9 cellular contexts compared by ENCODE assay signal in the genomic region with DNA sequence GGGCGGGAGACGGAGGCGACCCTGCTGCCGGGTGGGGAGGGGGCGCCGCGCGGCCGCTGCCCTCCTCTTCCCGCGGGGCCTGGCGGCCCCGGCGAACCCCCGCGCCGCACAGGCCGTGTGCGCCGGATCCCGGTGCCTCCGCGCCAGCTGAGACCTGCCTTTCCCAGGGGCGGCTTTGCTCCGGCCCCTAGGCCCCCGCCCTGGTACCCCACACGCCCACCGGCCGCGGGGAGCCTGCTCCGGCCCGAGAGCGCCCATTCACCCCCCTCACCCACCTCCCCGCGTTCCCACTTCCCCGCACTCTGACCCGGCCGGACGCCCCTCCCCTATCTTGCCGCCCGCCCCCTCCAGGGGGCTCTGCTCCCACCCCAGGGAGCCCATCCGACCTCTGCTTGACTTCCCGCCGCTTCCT. TPM values are rescaled to one million over a fixed set of nuclear protein-coding genes. Genes with fewer than 3 reads are reported as not detected.
A peak's percentile ranks its signal among the peaks of the same experiment; 100 is the strongest.
DNase-seq lines count a peak whose midpoint lies in the region; ATAC-seq, FAIRE-seq and TF ChIP-seq lines count a peak whose summit lies in the region.
"Had no signal": no experiment of that assay in that cellular context is flagged by ENCODE, and none has a peak within 500 bp of the region (broad histone marks: within the 10 kb centered on the region; RNA-seq: fewer than 3 reads in every experiment).

No MANE protein-coding gene starts in this region.

- H3F3A ChIP-seq in PC-9 (ENCODE audit: insufficient read depth, low read depth) = peaks cover 5% of the 10 kb centered on the region; the same call in 1 of the 2 replicates

- no peaks in the 10 kb centered on the region for H4K20me1 ChIP-seq in PC-9 (ENCODE audit: insufficient read depth)

- no peaks in the 10 kb centered on the region for H3K79me2 ChIP-seq in PC-9 (ENCODE audit: low read depth)

- no peak for TF ChIP-seq CTCF in Calu3 (IDR thresholded peaks at IDR 0.05; ENCODE audit: unreplicated experiment)
- no peak for TF ChIP-seq CTCF in progenitor cell of endocrine pancreas (IDR thresholded peaks at IDR 0.05; ENCODE audit: unreplicated experiment)
- no peak for TF ChIP-seq CTCF in PC-9 (conservative IDR thresholded peaks at IDR 0.05)

- H3K27me3 Mint-ChIP-seq in Calu3 (ENCODE audit: unreplicated experiment) (peaks cover 73% of the 10 kb centered on the region), progenitor cell of endocrine pancreas (peaks cover 85% of the 10 kb centered on the region)
- H3K27me3 Mint-ChIP-seq in effector memory CD8-positive, alpha-beta T cell = peaks cover 6 to 66% of the 10 kb centered on the region in 2 donors

- peak; percentile 6 for ATAC-seq in effector memory CD8-positive, alpha-beta T cell (replicated peaks)

- no peak overlapping the region for H3K27ac ChIP-seq in HUES64 (ENCODE audit: low read depth, low read length)
- H3K27ac ChIP-seq in small intestine (ENCODE audit: low read depth in 1 of 2, low read length in 1 of 2) = no peak overlapping the region
- no peak overlapping the region for H3K27ac ChIP-seq in PC-9

- WGBS in HUES64 = 2% methylated on average over 44 of the region's 44 CpGs
- WGBS in small intestine, 3 donors = 0 to 2% (median 0%) methylated on average over 11 to 44 of the region's 44 CpGs

- no peak for DNase-seq in Calu3
- no peak for DNase-seq in effector memory CD8-positive, alpha-beta T cell
- DNase-seq in progenitor cell of endocrine pancreas (ENCODE audit: low spot score, unreplicated experiment) = no peak
- no peak for DNase-seq in NCI-H146 (lab: John Stamatoyannopoulos, UW)
- DNase-seq in small intestine = no peak
- no peak for DNase-seq in SKM-1 (lab: John Stamatoyannopoulos, UW; ENCODE audit: unreplicated experiment)
- no peak for DNase-seq in PC-9
- DNase-seq: GF-D8 had no signal

- no peaks in the 10 kb centered on the region for H3K36me3 ChIP-seq in HUES64 (ENCODE audit: insufficient read depth, low read length)
- H3K36me3 ChIP-seq in small intestine (ENCODE audit: control insufficient read depth in 2 of 2, insufficient read depth in 2 of 2, low read length in 2 of 2) = no peaks in the 10 kb centered on the region
- no peaks in the 10 kb centered on the region for H3K36me3 ChIP-seq in PC-9 (ENCODE audit: low read depth)

- no peak overlapping the region for H3K27ac Mint-ChIP-seq in Calu3 (ENCODE audit: unreplicated experiment)
- peak overlapping the region in 1 of 2 donors; percentile 20 for H3K27ac Mint-ChIP-seq in effector memory CD8-positive, alpha-beta T cell
- no peak overlapping the region for H3K27ac Mint-ChIP-seq in progenitor cell of endocrine pancreas

- H3K4me1 ChIP-seq in HUES64 (ENCODE audit: insufficient read depth, low read length) = no peaks in the 10 kb centered on the region
- peaks cover 0 to 2% of the 10 kb centered on the region in 2 donors for H3K4me1 ChIP-seq in small intestine (ENCODE audit: control insufficient read depth in 2 of 2, insufficient read depth in 1 of 2, low read depth in 1 of 2, low read length in 1 of 2)
- no peaks in the 10 kb centered on the region for H3K4me1 ChIP-seq in PC-9 (replicated peaks; ENCODE audit: insufficient read depth)

- H3K27me3 ChIP-seq in HUES64 (ENCODE audit: insufficient read depth, low read length) (peaks cover 64% of the 10 kb centered on the region), small intestine (ENCODE audit: control insufficient read depth in 2 of 2, insufficient read depth in 2 of 2, low read length in 2 of 2) (peaks cover 14 to 26% of the 10 kb centered on the region in 2 donors), PC-9 (ENCODE audit: insufficient read depth, low read depth) (no peaks in the 10 kb centered on the region)

- no peak for FAIRE-seq in small intestine (lab: Jason Lieb, UNC)

- POLR2A ChIA-PET in PC-9 (lab: Charles Lee; ENCODE audit: unreplicated experiment) = no interaction called here

- no peaks in the 10 kb centered on the region for H3K9me2 ChIP-seq in PC-9 (ENCODE audit: insufficient read depth)

- no peak overlapping the region; the same call in 1 of the 2 replicates for H3K4me2 ChIP-seq in PC-9

- peak overlapping the region; percentile 12; the same call in 1 of the 2 replicates for H3K9ac ChIP-seq in HUES64 (ENCODE audit: low read depth, low read length)

- H3K9me3 Mint-ChIP-seq in Calu3 (ENCODE audit: low read depth, unreplicated experiment) (no peaks in the 10 kb centered on the region), progenitor cell of endocrine pancreas (ENCODE audit: low read depth) (no peaks in the 10 kb centered on the region)
- no peaks in the 10 kb centered on the region for H3K9me3 Mint-ChIP-seq in effector memory CD8-positive, alpha-beta T cell

- no peaks in the 10 kb centered on the region for H3K36me3 Mint-ChIP-seq in Calu3 (ENCODE audit: insufficient read depth, unreplicated experiment)
- H3K36me3 Mint-ChIP-seq in effector memory CD8-positive, alpha-beta T cell (ENCODE audit: insufficient read depth) = peaks cover 4% of the 10 kb centered on the region
- no peaks in the 10 kb centered on the region for H3K36me3 Mint-ChIP-seq in progenitor cell of endocrine pancreas (ENCODE audit: insufficient read depth)

- CTCF ChIA-PET in Calu3 (lab: Charles Lee) = no interaction called here
- CTCF ChIA-PET in PC-9 (lab: Charles Lee) = no interaction called here

- peak overlapping the region; percentile 54 for H3K4me3 Mint-ChIP-seq in Calu3 (ENCODE audit: low read depth, unreplicated experiment)
- H3K4me3 Mint-ChIP-seq in effector memory CD8-positive, alpha-beta T cell = peak overlapping the region; percentile 76 to 81
- peak overlapping the region; percentile 42 for H3K4me3 Mint-ChIP-seq in progenitor cell of endocrine pancreas (ENCODE audit: low read depth)

- peak overlapping the region; percentile 52 for H3K4me3 ChIP-seq in HUES64 (ENCODE audit: low read length)
- H3K4me3 ChIP-seq in small intestine (ENCODE audit: low read depth in 1 of 2, low read length in 2 of 2) = peak overlapping the region in 1 of 2 donors; percentile 48
- no peak overlapping the region for H3K4me3 ChIP-seq in PC-9

- H2AFZ ChIP-seq in PC-9 = no peak overlapping the region

- intact Hi-C loops in Calu3 (cut with micrococcal nuclease; ENCODE audit: unreplicated experiment) (no loop called here), PC-9 (cut with micrococcal nuclease; ENCODE audit: unreplicated experiment) (no loop called here)

- H3K9me3 ChIP-seq in HUES64 (ENCODE audit: insufficient read depth, low read depth, low read length) = no peaks in the 10 kb centered on the region
- no peaks in the 10 kb centered on the region for H3K9me3 ChIP-seq in small intestine (ENCODE audit: control insufficient read depth, low read depth)
- H3K9me3 ChIP-seq in PC-9 (ENCODE audit: insufficient read depth, low read depth) = no peaks in the 10 kb centered on the region

- H3K4me1 Mint-ChIP-seq in Calu3 (ENCODE audit: low read depth, unreplicated experiment) (no peaks in the 10 kb centered on the region), progenitor cell of endocrine pancreas (ENCODE audit: low read depth) (peaks cover 4% of the 10 kb centered on the region)
- H3K4me1 Mint-ChIP-seq in effector memory CD8-positive, alpha-beta T cell (ENCODE audit: low read depth in 2 of 2) = peaks cover 12 to 17% of the 10 kb centered on the region in 2 donors

- BruUV-seq in Calu3 (replicated peaks; lab: Mats Ljungman, UMichigan) (no TSS peak), PC-9 (replicated peaks; lab: Mats Ljungman, UMichigan) (no TSS peak)

RNA-seq across cellular contexts. Expression of gene HTR6, which starts 0.4 kb away (rescaled TPM):
- not detected in 2 replicates for total RNA-seq in Calu3 (2022)
- not detected for polyA plus RNA-seq in HUES64 (2013, experiment 1 of 2)
- polyA plus RNA-seq in HUES64 (2013, experiment 2 of 2) = 0.57 TPM
- total RNA-seq in progenitor cell of endocrine pancreas = not detected in 2 replicates
- under 1 TPM in 1 of 3 donors, not detected in 2; 0.03 TPM for polyA plus RNA-seq in small intestine
- total RNA-seq in PC-9 (2021) = not detected in 2 replicates

RNA-seq across cellular contexts. Expression of gene NBL1, which starts 20.9 kb away (rescaled TPM):
- total RNA-seq in Calu3 (2022) (100 and 112 TPM in 2 replicates), progenitor cell of endocrine pancreas (10.5 and 12.0 TPM in 2 replicates), PC-9 (2021) (32.5 and 36.9 TPM in 2 replicates)
- polyA plus RNA-seq in HUES64 (2013, experiment 1 of 2) = 3.9 TPM
- polyA plus RNA-seq in HUES64 (2013, experiment 2 of 2) = 4.6 TPM
- 100 to 1,000 TPM; 455 to 503 (median 494) TPM for polyA plus RNA-seq in small intestine
